ENCODE assay signal across 1 cellular context in the genomic region with DNA sequence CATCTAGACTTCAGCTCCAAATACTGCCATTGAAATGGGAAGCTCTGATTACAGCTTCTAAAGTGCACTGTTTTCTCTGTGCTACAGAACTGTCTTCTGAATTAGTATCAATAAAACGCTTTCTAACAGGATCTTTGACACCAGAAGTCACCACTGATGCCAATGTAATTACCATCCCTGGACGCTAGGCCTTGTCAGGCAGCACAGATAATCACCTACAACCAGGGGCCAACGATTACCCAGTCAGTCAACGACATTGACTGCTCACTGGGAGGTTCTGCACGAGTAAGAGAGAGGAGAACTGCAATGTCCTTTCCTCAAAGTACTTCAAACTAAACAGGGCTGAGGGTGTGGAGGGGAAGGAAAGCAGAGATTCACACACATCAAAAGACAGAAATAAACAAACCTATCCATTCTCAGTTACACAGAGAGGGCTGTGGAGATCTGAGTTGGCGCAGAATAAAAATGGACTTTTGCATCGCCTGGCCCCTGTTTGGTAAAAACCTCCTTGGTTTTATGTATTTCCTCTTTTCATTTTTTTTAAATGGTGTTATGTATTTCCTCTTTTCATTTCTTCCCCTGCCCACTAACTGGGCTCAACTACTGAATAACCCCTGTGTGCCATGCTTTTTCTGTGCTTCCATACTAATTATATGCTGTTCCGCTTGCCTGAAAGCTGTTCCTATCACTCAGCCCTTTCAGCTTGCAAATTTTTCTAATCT.
TF ChIP-seq lines count a peak whose summit lies in the region.

No MANE protein-coding gene starts in this region.

TF ChIP-seq in GM23338, 12 proteins besides CTCF, POLR2A, EP300 and RAD21 (continued from another document):
- TF ChIP-seq, protein P1, sequence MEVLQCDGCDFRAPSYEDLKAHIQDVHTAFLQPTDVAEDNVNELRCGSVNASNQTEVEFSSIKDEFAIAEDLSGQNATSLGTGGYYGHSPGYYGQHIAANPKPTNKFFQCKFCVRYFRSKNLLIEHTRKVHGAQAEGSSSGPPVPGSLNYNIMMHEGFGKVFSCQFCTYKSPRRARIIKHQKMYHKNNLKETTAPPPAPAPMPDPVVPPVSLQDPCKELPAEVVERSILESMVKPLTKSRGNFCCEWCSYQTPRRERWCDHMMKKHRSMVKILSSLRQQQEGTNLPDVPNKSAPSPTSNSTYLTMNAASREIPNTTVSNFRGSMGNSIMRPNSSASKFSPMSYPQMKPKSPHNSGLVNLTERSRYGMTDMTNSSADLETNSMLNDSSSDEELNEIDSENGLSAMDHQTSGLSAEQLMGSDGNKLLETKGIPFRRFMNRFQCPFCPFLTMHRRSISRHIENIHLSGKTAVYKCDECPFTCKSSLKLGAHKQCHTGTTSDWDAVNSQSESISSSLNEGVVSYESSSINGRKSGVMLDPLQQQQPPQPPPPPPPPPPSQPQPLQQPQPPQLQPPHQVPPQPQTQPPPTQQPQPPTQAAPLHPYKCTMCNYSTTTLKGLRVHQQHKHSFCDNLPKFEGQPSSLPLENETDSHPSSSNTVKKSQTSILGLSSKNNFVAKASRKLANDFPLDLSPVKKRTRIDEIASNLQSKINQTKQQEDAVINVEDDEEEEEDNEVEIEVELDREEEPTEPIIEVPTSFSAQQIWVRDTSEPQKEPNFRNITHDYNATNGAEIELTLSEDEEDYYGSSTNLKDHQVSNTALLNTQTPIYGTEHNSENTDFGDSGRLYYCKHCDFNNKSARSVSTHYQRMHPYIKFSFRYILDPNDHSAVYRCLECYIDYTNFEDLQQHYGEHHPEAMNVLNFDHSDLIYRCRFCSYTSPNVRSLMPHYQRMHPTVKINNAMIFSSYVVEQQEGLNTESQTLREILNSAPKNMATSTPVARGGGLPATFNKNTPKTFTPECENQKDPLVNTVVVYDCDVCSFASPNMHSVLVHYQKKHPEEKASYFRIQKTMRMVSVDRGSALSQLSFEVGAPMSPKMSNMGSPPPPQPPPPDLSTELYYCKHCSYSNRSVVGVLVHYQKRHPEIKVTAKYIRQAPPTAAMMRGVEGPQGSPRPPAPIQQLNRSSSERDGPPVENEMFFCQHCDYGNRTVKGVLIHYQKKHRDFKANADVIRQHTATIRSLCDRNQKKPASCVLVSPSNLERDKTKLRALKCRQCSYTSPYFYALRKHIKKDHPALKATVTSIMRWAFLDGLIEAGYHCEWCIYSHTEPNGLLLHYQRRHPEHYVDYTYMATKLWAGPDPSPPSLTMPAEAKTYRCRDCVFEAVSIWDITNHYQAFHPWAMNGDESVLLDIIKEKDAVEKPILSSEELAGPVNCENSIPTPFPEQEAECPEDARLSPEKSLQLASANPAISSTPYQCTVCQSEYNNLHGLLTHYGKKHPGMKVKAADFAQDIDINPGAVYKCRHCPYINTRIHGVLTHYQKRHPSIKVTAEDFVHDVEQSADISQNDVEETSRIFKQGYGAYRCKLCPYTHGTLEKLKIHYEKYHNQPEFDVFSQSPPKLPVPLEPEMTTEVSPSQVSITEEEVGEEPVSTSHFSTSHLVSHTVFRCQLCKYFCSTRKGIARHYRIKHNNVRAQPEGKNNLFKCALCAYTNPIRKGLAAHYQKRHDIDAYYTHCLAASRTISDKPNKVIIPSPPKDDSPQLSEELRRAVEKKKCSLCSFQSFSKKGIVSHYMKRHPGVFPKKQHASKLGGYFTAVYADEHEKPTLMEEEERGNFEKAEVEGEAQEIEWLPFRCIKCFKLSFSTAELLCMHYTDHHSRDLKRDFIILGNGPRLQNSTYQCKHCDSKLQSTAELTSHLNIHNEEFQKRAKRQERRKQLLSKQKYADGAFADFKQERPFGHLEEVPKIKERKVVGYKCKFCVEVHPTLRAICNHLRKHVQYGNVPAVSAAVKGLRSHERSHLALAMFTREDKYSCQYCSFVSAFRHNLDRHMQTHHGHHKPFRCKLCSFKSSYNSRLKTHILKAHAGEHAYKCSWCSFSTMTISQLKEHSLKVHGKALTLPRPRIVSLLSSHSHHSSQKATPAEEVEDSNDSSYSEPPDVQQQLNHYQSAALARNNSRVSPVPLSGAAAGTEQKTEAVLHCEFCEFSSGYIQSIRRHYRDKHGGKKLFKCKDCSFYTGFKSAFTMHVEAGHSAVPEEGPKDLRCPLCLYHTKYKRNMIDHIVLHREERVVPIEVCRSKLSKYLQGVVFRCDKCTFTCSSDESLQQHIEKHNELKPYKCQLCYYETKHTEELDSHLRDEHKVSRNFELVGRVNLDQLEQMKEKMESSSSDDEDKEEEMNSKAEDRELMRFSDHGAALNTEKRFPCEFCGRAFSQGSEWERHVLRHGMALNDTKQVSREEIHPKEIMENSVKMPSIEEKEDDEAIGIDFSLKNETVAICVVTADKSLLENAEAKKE (CRISPR knock-in tag; IDR thresholded peaks at IDR 0.05): no peak
- TF ChIP-seq, protein P2, sequence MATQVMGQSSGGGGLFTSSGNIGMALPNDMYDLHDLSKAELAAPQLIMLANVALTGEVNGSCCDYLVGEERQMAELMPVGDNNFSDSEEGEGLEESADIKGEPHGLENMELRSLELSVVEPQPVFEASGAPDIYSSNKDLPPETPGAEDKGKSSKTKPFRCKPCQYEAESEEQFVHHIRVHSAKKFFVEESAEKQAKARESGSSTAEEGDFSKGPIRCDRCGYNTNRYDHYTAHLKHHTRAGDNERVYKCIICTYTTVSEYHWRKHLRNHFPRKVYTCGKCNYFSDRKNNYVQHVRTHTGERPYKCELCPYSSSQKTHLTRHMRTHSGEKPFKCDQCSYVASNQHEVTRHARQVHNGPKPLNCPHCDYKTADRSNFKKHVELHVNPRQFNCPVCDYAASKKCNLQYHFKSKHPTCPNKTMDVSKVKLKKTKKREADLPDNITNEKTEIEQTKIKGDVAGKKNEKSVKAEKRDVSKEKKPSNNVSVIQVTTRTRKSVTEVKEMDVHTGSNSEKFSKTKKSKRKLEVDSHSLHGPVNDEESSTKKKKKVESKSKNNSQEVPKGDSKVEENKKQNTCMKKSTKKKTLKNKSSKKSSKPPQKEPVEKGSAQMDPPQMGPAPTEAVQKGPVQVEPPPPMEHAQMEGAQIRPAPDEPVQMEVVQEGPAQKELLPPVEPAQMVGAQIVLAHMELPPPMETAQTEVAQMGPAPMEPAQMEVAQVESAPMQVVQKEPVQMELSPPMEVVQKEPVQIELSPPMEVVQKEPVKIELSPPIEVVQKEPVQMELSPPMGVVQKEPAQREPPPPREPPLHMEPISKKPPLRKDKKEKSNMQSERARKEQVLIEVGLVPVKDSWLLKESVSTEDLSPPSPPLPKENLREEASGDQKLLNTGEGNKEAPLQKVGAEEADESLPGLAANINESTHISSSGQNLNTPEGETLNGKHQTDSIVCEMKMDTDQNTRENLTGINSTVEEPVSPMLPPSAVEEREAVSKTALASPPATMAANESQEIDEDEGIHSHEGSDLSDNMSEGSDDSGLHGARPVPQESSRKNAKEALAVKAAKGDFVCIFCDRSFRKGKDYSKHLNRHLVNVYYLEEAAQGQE (IDR thresholded peaks at IDR 0.05; ENCODE audit: unreplicated experiment): no peak
- TF ChIP-seq ZNF331 (CRISPR knock-in tag; IDR thresholded peaks at IDR 0.05; ENCODE audit: low read depth): no peak
- no peak for TF ChIP-seq STAT1 (IDR thresholded peaks at IDR 0.05; ENCODE audit: unreplicated experiment)
